In genomic region chr1:44707959-44708831, GRCh38 we compare ENCODE assay signal across 8 cellular contexts.
DNase-seq lines count a peak whose midpoint lies in the region; ATAC-seq and TF ChIP-seq lines count a peak whose summit lies in the region.

No MANE protein-coding gene starts in this region.

- in situ Hi-C loops in astrocyte of the cerebellum (cut with HindIII; ENCODE audit: low sequenced_read_pairs) = no loop called here

- H3K4me3 ChIP-seq in astrocyte of the cerebellum (ENCODE audit: low read depth, low read length) = no peak overlapping the region

- H3K27ac ChIP-seq in 22Rv1 = no peak overlapping the region

- ATAC-seq in HG03175 (IDR thresholded peaks at IDR 0.05; ENCODE audit: unreplicated experiment) (no peak), GM18861 (IDR thresholded peaks at IDR 0.05; ENCODE audit: unreplicated experiment) (no peak)

- DNase-seq in GF-D8 (lab: John Stamatoyannopoulos, UW) (peak; percentile 17), NOMO-1 (lab: John Stamatoyannopoulos, UW; ENCODE audit: unreplicated experiment in 2 of 2) (peak; percentile 37 to 69), astrocyte of the cerebellum (ENCODE audit: low read depth) (no peak), iPS-NIHi11 (ENCODE audit: low spot score) (peak; percentile 51), stromal cell of bone marrow (ENCODE audit: low read depth) (peak; percentile 54)

- TF ChIP-seq CTCF in 22Rv1 (IDR thresholded peaks at IDR 0.05) (peak; percentile 88), astrocyte of the cerebellum (IDR thresholded peaks at IDR 0.05; ENCODE audit: low read depth, low read length, missing control alignments) (peak; percentile 50)
